1 cellular context compared by ENCODE assay signal in the genomic region with DNA sequence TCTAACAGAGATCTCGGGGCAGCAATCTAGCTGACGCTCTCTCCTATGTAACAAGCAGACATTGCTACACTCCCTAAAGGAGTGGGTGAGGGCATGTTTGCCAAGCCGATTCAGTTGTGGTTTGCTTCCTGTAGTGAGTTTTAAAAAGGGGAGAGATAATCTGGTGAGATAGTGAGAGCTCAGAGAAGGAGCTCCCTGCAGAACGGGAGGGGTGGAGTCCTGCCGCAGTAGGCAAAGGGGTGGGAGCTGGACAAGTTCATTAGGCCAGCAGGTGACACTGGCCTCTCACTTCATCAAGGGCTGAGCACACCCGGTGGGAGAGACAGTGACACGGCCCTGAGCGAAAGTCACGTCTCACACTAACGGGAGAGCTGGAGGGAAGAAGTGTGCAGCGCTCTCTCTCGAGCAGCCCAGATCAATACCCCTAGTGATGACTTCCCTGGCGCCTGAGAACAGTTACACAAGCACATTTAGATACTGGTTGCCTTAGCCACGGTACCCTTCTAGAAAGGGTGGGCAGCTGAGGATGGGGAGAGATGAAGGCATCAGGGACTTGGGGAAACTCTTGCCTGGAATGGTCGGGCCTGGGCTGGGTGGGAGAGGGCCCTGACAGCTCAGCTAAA.
TF ChIP-seq lines count a peak whose summit lies in the region.

No MANE protein-coding gene starts in this region.

TF ChIP-seq in HEK293, 187 proteins besides CTCF, POLR2A, EP300 and RAD21 (continued from another document):
- TF ChIP-seq ZBTB7A (tag by site-specific recombination; IDR thresholded peaks at IDR 0.05; ENCODE audit: low read depth) = no peak
- TF ChIP-seq ZNF707 (tag by site-specific recombination; IDR thresholded peaks at IDR 0.05) = no peak
- TF ChIP-seq ZFHX2 (tag by site-specific recombination; conservative IDR thresholded peaks at IDR 0.05) = peak; percentile 27; the same call in 1 of the 2 replicates
- no peak for TF ChIP-seq ZNF341 (tag by site-specific recombination; IDR thresholded peaks at IDR 0.05; ENCODE audit: low read depth)
- no peak for TF ChIP-seq ZNF610 (tag by site-specific recombination; IDR thresholded peaks at IDR 0.05; ENCODE audit: borderline replicate concordance)
- 0 out of 2 replicates have a peak, but pooled peaks have one; percentile 26 for TF ChIP-seq ZNF843 (tag by site-specific recombination; IDR thresholded peaks at IDR 0.05)
- TF ChIP-seq, protein P1, sequence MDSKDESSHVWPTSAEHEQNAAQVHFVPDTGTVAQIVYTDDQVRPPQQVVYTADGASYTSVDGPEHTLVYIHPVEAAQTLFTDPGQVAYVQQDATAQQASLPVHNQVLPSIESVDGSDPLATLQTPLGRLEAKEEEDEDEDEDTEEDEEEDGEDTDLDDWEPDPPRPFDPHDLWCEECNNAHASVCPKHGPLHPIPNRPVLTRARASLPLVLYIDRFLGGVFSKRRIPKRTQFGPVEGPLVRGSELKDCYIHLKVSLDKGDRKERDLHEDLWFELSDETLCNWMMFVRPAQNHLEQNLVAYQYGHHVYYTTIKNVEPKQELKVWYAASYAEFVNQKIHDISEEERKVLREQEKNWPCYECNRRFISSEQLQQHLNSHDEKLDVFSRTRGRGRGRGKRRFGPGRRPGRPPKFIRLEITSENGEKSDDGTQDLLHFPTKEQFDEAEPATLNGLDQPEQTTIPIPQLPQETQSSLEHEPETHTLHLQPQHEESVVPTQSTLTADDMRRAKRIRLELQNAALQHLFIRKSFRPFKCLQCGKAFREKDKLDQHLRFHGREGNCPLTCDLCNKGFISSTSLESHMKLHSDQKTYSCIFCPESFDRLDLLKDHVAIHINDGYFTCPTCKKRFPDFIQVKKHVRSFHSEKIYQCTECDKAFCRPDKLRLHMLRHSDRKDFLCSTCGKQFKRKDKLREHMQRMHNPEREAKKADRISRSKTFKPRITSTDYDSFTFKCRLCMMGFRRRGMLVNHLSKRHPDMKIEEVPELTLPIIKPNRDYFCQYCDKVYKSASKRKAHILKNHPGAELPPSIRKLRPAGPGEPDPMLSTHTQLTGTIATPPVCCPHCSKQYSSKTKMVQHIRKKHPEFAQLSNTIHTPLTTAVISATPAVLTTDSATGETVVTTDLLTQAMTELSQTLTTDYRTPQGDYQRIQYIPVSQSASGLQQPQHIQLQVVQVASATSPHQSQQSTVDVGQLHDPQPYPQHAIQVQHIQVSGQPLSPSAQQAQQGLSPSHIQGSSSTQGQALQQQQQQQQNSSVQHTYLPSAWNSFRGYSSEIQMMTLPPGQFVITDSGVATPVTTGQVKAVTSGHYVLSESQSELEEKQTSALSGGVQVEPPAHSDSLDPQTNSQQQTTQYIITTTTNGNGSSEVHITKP (tag by site-specific recombination; IDR thresholded peaks at IDR 0.05) = peak; percentile 96
- no peak for TF ChIP-seq ZNF623 (tag by site-specific recombination; IDR thresholded peaks at IDR 0.05)
- TF ChIP-seq ZNF138 (tag by site-specific recombination; IDR thresholded peaks at IDR 0.05; ENCODE audit: borderline replicate concordance) = no peak
- TF ChIP-seq ZNF664 (tag by site-specific recombination; IDR thresholded peaks at IDR 0.05) = no peak
- TF ChIP-seq, protein P2, sequence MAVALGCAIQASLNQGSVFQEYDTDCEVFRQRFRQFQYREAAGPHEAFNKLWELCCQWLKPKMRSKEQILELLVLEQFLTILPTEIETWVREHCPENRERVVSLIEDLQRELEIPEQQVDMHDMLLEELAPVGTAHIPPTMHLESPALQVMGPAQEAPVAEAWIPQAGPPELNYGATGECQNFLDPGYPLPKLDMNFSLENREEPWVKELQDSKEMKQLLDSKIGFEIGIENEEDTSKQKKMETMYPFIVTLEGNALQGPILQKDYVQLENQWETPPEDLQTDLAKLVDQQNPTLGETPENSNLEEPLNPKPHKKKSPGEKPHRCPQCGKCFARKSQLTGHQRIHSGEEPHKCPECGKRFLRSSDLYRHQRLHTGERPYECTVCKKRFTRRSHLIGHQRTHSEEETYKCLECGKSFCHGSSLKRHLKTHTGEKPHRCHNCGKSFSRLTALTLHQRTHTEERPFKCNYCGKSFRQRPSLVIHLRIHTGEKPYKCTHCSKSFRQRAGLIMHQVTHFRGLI (tag by site-specific recombination; IDR thresholded peaks at IDR 0.05) = no peak
- TF ChIP-seq SCRT1 (tag by site-specific recombination; IDR thresholded peaks at IDR 0.05; ENCODE audit: borderline replicate concordance) = no peak
- TF ChIP-seq ZNF558 (tag by site-specific recombination; IDR thresholded peaks at IDR 0.05) = no peak
- no peak for TF ChIP-seq ZFP3 (tag by site-specific recombination; IDR thresholded peaks at IDR 0.05; ENCODE audit: low read depth)
- peak; percentile 85 for TF ChIP-seq OSR2 (tag by site-specific recombination; IDR thresholded peaks at IDR 0.05)
- peak; percentile 17; the same call in 1 of the 2 replicates for TF ChIP-seq WT1 (tag by site-specific recombination; IDR thresholded peaks at IDR 0.05)
- peak; percentile 70 for TF ChIP-seq ZIC2 (tag by site-specific recombination; IDR thresholded peaks at IDR 0.05)
- no peak for TF ChIP-seq GLI2 (tag by site-specific recombination; IDR thresholded peaks at IDR 0.05; ENCODE audit: borderline replicate concordance, low read depth)
- 0 out of 2 replicates have a peak, but pooled peaks have one; percentile 18 for TF ChIP-seq ZBTB48 (tag by site-specific recombination; IDR thresholded peaks at IDR 0.05)
- TF ChIP-seq ZNF19 (tag by site-specific recombination; IDR thresholded peaks at IDR 0.05; ENCODE audit: low read depth) = no peak
- peak; percentile 66 for TF ChIP-seq PRDM1 (tag by site-specific recombination; IDR thresholded peaks at IDR 0.05)
- TF ChIP-seq EGR2 (tag by site-specific recombination; IDR thresholded peaks at IDR 0.05; ENCODE audit: low read depth) = no peak
- TF ChIP-seq ZNF266 (tag by site-specific recombination; IDR thresholded peaks at IDR 0.05; ENCODE audit: low read depth) = no peak
- no peak for TF ChIP-seq ZNF621 (tag by site-specific recombination; IDR thresholded peaks at IDR 0.05)
- TF ChIP-seq ZNF792 (tag by site-specific recombination; IDR thresholded peaks at IDR 0.05) = no peak
